In genomic region chr7:38675500-38676106, GRCh38 we compare ENCODE assay signal across 2 cellular contexts.
TF ChIP-seq lines count a peak whose summit lies in the region.

No MANE protein-coding gene starts in this region.

TF ChIP-seq in GM23338, 12 proteins besides CTCF, POLR2A, EP300 and RAD21 (continued from another document):
- TF ChIP-seq REST (IDR thresholded peaks at IDR 0.05; ENCODE audit: unreplicated experiment), result no peak
- no peak for TF ChIP-seq ZNF114 (CRISPR knock-in tag; IDR thresholded peaks at IDR 0.05)
- no peak for TF ChIP-seq ZNF462 (CRISPR knock-in tag; IDR thresholded peaks at IDR 0.05)
- TF ChIP-seq EZH2phosphoT487 (IDR thresholded peaks at IDR 0.05; ENCODE audit: unreplicated experiment), result no peak
- no peak for TF ChIP-seq ETS1 (IDR thresholded peaks at IDR 0.05)
- no peak for TF ChIP-seq EZH2 (IDR thresholded peaks at IDR 0.05; ENCODE audit: low read depth, unreplicated experiment)
- no peak for TF ChIP-seq STAT1 (IDR thresholded peaks at IDR 0.05; ENCODE audit: unreplicated experiment)
- no peak for TF ChIP-seq ZNF331 (CRISPR knock-in tag; IDR thresholded peaks at IDR 0.05; ENCODE audit: low read depth)
- TF ChIP-seq NANOG (IDR thresholded peaks at IDR 0.05; ENCODE audit: borderline replicate concordance), result no peak
- TF ChIP-seq JUNB (IDR thresholded peaks at IDR 0.05; ENCODE audit: unreplicated experiment), result no peak

TF ChIP-seq in WTC11, 78 proteins besides CTCF, POLR2A, EP300 and RAD21 (continued from another document):
- TF ChIP-seq ZBTB43 (CRISPR knock-in tag; IDR thresholded peaks at IDR 0.05) (no peak), NR3C1 (CRISPR knock-in tag; conservative IDR thresholded peaks at IDR 0.05; ENCODE audit: low read depth) (no peak), OVOL2 (CRISPR knock-in tag; IDR thresholded peaks at IDR 0.05; ENCODE audit: borderline replicate concordance) (no peak), ZBTB21 (CRISPR knock-in tag; IDR thresholded peaks at IDR 0.05; ENCODE audit: borderline replicate concordance) (no peak), ELF4 (CRISPR knock-in tag; IDR thresholded peaks at IDR 0.05; ENCODE audit: low read depth) (no peak), STAT6 (CRISPR knock-in tag; conservative IDR thresholded peaks at IDR 0.05; ENCODE audit: low read depth) (no peak), JAZF1 (CRISPR knock-in tag; IDR thresholded peaks at IDR 0.05) (no peak), ZNF671 (CRISPR knock-in tag; IDR thresholded peaks at IDR 0.05) (no peak), HMGA2 (CRISPR knock-in tag; IDR thresholded peaks at IDR 0.05) (no peak), FOXK1 (CRISPR knock-in tag; IDR thresholded peaks at IDR 0.05) (no peak), CREB1 (CRISPR knock-in tag; IDR thresholded peaks at IDR 0.05) (no peak), TEAD4 (CRISPR knock-in tag; IDR thresholded peaks at IDR 0.05) (no peak), E2F1 (CRISPR knock-in tag; IDR thresholded peaks at IDR 0.05) (no peak)
